2 cellular contexts compared by ENCODE assay signal in genomic region chr2:23238011-23238657, GRCh38.
A peak's percentile ranks its signal among the peaks of the same experiment; 100 is the strongest.
TF ChIP-seq lines count a peak whose summit lies in the region.

No MANE protein-coding gene starts in this region.

TF ChIP-seq in liver, 16 proteins besides CTCF, POLR2A, EP300 and RAD21:
- TF ChIP-seq YY1 (IDR thresholded peaks at IDR 0.05) (no peak), HNF4A (conservative IDR thresholded peaks at IDR 0.05) (peak; percentile 40 to 50)

TF ChIP-seq in HepG2, 621 proteins besides CTCF, POLR2A, EP300 and RAD21:
- no peak for TF ChIP-seq NFYB (CRISPR knock-in tag; IDR thresholded peaks at IDR 0.05)
- TF ChIP-seq ZNF275 (CRISPR knock-in tag; IDR thresholded peaks at IDR 0.05; ENCODE audit: borderline replicate concordance): no peak
- TF ChIP-seq PAWR (CRISPR knock-in tag; IDR thresholded peaks at IDR 0.05; ENCODE audit: borderline replicate concordance): no peak
- no peak for TF ChIP-seq ELF1 (CRISPR knock-in tag; IDR thresholded peaks at IDR 0.05)
- no peak for TF ChIP-seq POLR2G (IDR thresholded peaks at IDR 0.05; ENCODE audit: low read depth, low read length)
- no peak for TF ChIP-seq ATF7-NPFF (CRISPR knock-in tag; IDR thresholded peaks at IDR 0.05; ENCODE audit: low read depth)
- no peak for TF ChIP-seq MXI1 (IDR thresholded peaks at IDR 0.05; ENCODE audit: borderline replicate concordance, low read depth, low read length)
- no peak for TF ChIP-seq KLF13 (CRISPR knock-in tag; IDR thresholded peaks at IDR 0.05)
- no peak for TF ChIP-seq SIX1 (CRISPR knock-in tag; IDR thresholded peaks at IDR 0.05; ENCODE audit: borderline replicate concordance)
- no peak for TF ChIP-seq U2AF2 (IDR thresholded peaks at IDR 0.05; ENCODE audit: low read depth, low read length)
- TF ChIP-seq ZNF879 (CRISPR knock-in tag; IDR thresholded peaks at IDR 0.05): no peak
- no peak for TF ChIP-seq FOXO1 (CRISPR knock-in tag; IDR thresholded peaks at IDR 0.05)
- no peak for TF ChIP-seq ZMYM2 (CRISPR knock-in tag; IDR thresholded peaks at IDR 0.05)
- TF ChIP-seq MZF1 (CRISPR knock-in tag; IDR thresholded peaks at IDR 0.05; ENCODE audit: borderline replicate concordance): no peak
